In the genomic region with DNA sequence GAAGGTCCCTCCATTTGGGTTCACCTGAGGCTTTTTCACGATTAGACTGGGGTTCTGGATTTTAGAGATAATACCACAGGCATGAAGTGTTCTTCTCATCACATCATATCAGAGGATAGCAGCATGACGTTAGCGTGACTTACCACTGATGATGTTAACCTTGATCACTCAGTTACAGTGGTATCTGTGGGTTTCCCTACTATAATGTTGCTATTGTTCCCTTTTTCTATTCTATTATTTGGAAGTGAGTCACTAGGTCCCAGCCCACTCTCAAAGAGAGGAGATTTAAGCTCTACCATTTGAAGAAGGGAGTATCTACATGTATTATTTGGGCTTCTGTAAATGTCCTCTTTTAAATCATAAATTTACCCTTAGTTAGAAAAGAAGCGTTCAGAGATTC, we compare ENCODE assay signal across 1 cellular context.
TF ChIP-seq lines count a peak whose summit lies in the region.

No MANE protein-coding gene starts in this region.

TF ChIP-seq in K562, 482 proteins besides CTCF, POLR2A, EP300 and RAD21 (continued from another document):
- TF ChIP-seq, protein P1, sequence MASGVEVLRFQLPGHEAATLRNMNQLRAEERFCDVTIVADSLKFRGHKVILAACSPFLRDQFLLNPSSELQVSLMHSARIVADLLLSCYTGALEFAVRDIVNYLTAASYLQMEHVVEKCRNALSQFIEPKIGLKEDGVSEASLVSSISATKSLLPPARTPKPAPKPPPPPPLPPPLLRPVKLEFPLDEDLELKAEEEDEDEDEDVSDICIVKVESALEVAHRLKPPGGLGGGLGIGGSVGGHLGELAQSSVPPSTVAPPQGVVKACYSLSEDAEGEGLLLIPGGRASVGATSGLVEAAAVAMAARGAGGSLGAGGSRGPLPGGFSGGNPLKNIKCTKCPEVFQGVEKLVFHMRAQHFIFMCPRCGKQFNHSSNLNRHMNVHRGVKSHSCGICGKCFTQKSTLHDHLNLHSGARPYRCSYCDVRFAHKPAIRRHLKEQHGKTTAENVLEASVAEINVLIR (CRISPR knock-in tag; IDR thresholded peaks at IDR 0.05), result 0 out of 2 replicates have a peak, but pooled peaks have one; percentile 23
- TF ChIP-seq ARID1B (IDR thresholded peaks at IDR 0.05), result 0 out of 2 replicates have a peak, but pooled peaks have one; percentile 27
- peak; percentile 38; the same call in 1 of the 2 replicates for TF ChIP-seq TEAD4 (IDR thresholded peaks at IDR 0.05; ENCODE audit: low read length)
- TF ChIP-seq TEAD4 (CRISPR knock-in tag; IDR thresholded peaks at IDR 0.05; ENCODE audit: borderline replicate concordance), result no peak
- TF ChIP-seq CREM (IDR thresholded peaks at IDR 0.05; ENCODE audit: low read depth), result peak; percentile 32; the same call in 1 of the 2 replicates
- TF ChIP-seq NR2C2 (CRISPR knock-in tag; IDR thresholded peaks at IDR 0.05), result no peak
- no peak for TF ChIP-seq NR2C2 (tag; IDR thresholded peaks at IDR 0.05)
- TF ChIP-seq, protein P2, sequence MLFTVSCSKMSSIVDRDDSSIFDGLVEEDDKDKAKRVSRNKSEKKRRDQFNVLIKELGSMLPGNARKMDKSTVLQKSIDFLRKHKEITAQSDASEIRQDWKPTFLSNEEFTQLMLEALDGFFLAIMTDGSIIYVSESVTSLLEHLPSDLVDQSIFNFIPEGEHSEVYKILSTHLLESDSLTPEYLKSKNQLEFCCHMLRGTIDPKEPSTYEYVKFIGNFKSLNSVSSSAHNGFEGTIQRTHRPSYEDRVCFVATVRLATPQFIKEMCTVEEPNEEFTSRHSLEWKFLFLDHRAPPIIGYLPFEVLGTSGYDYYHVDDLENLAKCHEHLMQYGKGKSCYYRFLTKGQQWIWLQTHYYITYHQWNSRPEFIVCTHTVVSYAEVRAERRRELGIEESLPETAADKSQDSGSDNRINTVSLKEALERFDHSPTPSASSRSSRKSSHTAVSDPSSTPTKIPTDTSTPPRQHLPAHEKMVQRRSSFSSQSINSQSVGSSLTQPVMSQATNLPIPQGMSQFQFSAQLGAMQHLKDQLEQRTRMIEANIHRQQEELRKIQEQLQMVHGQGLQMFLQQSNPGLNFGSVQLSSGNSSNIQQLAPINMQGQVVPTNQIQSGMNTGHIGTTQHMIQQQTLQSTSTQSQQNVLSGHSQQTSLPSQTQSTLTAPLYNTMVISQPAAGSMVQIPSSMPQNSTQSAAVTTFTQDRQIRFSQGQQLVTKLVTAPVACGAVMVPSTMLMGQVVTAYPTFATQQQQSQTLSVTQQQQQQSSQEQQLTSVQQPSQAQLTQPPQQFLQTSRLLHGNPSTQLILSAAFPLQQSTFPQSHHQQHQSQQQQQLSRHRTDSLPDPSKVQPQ (CRISPR knock-in tag; IDR thresholded peaks at IDR 0.05; ENCODE audit: borderline replicate concordance), result no peak
- TF ChIP-seq BCOR (IDR thresholded peaks at IDR 0.05), result no peak
- no peak for TF ChIP-seq CREBBP (IDR thresholded peaks at IDR 0.05; ENCODE audit: low read depth, low read length)
- TF ChIP-seq ZNF77 (CRISPR knock-in tag; IDR thresholded peaks at IDR 0.05), result no peak
- TF ChIP-seq CBFA2T3 (IDR thresholded peaks at IDR 0.05), result peak; percentile 48; the same call in 1 of the 2 replicates
- TF ChIP-seq, protein P3, sequence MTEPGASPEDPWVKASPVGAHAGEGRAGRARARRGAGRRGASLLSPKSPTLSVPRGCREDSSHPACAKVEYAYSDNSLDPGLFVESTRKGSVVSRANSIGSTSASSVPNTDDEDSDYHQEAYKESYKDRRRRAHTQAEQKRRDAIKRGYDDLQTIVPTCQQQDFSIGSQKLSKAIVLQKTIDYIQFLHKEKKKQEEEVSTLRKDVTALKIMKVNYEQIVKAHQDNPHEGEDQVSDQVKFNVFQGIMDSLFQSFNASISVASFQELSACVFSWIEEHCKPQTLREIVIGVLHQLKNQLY (CRISPR knock-in tag; conservative IDR thresholded peaks at IDR 0.05), result no peak
- peak; percentile 57 for TF ChIP-seq SOX6 (IDR thresholded peaks at IDR 0.05)
- TF ChIP-seq ETV6 (IDR thresholded peaks at IDR 0.05; ENCODE audit: borderline replicate concordance in 1 of 2, low read depth in 2 of 2, low read length in 1 of 2), result no peak
- no peak for TF ChIP-seq ETV6 (CRISPR knock-in tag; IDR thresholded peaks at IDR 0.05; ENCODE audit: borderline replicate concordance)
- 0 out of 2 replicates have a peak, but pooled peaks have one; percentile 22 for TF ChIP-seq CBFA2T2 (conservative IDR thresholded peaks at IDR 0.05)
- TF ChIP-seq, protein P4, sequence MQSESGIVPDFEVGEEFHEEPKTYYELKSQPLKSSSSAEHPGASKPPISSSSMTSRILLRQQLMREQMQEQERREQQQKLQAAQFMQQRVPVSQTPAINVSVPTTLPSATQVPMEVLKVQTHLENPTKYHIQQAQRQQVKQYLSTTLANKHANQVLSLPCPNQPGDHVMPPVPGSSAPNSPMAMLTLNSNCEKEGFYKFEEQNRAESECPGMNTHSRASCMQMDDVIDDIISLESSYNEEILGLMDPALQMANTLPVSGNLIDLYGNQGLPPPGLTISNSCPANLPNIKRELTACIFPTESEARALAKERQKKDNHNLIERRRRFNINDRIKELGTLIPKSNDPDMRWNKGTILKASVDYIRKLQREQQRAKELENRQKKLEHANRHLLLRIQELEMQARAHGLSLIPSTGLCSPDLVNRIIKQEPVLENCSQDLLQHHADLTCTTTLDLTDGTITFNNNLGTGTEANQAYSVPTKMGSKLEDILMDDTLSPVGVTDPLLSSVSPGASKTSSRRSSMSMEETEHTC (IDR thresholded peaks at IDR 0.05), result no peak
